In genomic region chr16:25109643-25110042, GRCh38 we compare ENCODE assay signal across 8 cellular contexts. TPM values are rescaled to one million over a fixed set of nuclear protein-coding genes. Genes with fewer than 3 reads are reported as not detected.
DNase-seq lines count a peak whose midpoint lies in the region; FAIRE-seq and TF ChIP-seq lines count a peak whose summit lies in the region.

No MANE protein-coding gene starts in this region.

- no peaks in the 10 kb centered on the region for H4K20me1 ChIP-seq in fibroblast of lung (ENCODE audit: control insufficient read depth, extremely low read depth, insufficient read depth, low read length)

- H3K36me3 ChIP-seq in fibroblast of lung (ENCODE audit: control insufficient read depth, insufficient read depth, low read length) = no peaks in the 10 kb centered on the region

- H3K9me3 ChIP-seq in fibroblast of lung (ENCODE audit: control insufficient read depth, insufficient read depth, low read depth, low read length) = no peaks in the 10 kb centered on the region

- no peak for FAIRE-seq in GM19239 (lab: Jason Lieb, UNC)

- peak overlapping the region; percentile 82 for H3K27ac ChIP-seq in fibroblast of lung (ENCODE audit: insufficient read depth, low read length)

- H3K4me3 ChIP-seq in fibroblast of lung (replicated peaks in 1 of 4; ENCODE audit: control extremely low read depth in 1 of 4, insufficient read depth in 1 of 4, low read depth in 3 of 4, low read length in 4 of 4) (peak overlapping the region in 1 of 4 experiments; percentile 87), skeletal muscle cell (ENCODE audit: low read depth, low read length) (no peak overlapping the region)

- no peak for TF ChIP-seq CTCF in fibroblast of lung (conservative IDR thresholded peaks at IDR 0.05 in 1 of 2, IDR thresholded peaks at IDR 0.05 in 1 of 2; ENCODE audit: low read depth in 1 of 2, low read length in 2 of 2)

- H3K4me2 ChIP-seq in fibroblast of lung (ENCODE audit: extremely low read depth, insufficient read depth, low read length) = peak overlapping the region; percentile 33

- H3K27me3 ChIP-seq in fibroblast of lung (ENCODE audit: control insufficient read depth, insufficient read depth, low read length) = no peaks in the 10 kb centered on the region

- peaks cover 10% of the 10 kb centered on the region for H3K4me1 ChIP-seq in fibroblast of lung (ENCODE audit: control insufficient read depth, extremely low read depth, insufficient read depth, low read length)

- no peak overlapping the region for H2AFZ ChIP-seq in fibroblast of lung (ENCODE audit: low read length)

- in situ Hi-C loops in SK-MEL-5 (cut with HindIII; ENCODE audit: low pct_unique_long_range_greater_than_20kb, low sequenced_read_pairs) = no loop called here

- peaks cover 24% of the 10 kb centered on the region for H3K79me2 ChIP-seq in fibroblast of lung (ENCODE audit: control insufficient read depth, insufficient read depth, low read length)

- H3K9ac ChIP-seq in fibroblast of lung (ENCODE audit: insufficient read depth, low read length) = no peak overlapping the region

- peak; percentile 58 for DNase-seq in DMS 273 (lab: John Stamatoyannopoulos, UW; ENCODE audit: unreplicated experiment)
- no peak for DNase-seq in DMS 273 treated with DMSO at 0.1 percent for 48 hours (lab: John Stamatoyannopoulos, UW)
- DNase-seq in SK-MEL-5 (ENCODE audit: low read depth, low spot score) = peak; percentile 70
- DNase-seq in fibroblast of lung (ENCODE audit: low read depth in 2 of 2) = peak; percentile 91 to 93
- DNase-seq in skeletal muscle cell (ENCODE audit: low read depth) = peak; percentile 97
- DNase-seq in GM19239 (ENCODE audit: insufficient read length, low spot score) = no peak
- no peak for DNase-seq in ecto neural progenitor cell (ENCODE audit: low spot score)
- no peak for DNase-seq in NAMALWA (ENCODE audit: low spot score)

RNA-seq across cellular contexts. Expression of gene LCMT1, which starts 1.9 kb away (rescaled TPM):
- total RNA-seq in SK-MEL-5 (2014; rRNA removed; shearing (Covaris generic)) = 18.0 and 22.0 TPM in 2 replicates
- 25.0 and 34.8 TPM in 2 replicates for polyA plus RNA-seq in SK-MEL-5 (2015; cell fraction: cytosol; rRNA removed)
- 16.7 and 30.5 TPM in 2 replicates for polyA plus RNA-seq in SK-MEL-5 (2015; cell fraction: nucleus; rRNA removed)
- 40.8 and 49.6 TPM in 2 replicates for total RNA-seq in fibroblast of lung
- polyA plus RNA-seq in fibroblast of lung = 45.8 and 49.0 TPM in 2 replicates
- polyA plus RNA-seq in fibroblast of lung (2012) = 40.5 and 41.8 TPM in 2 replicates
- 42.0 and 69.9 TPM in 2 replicates for polyA minus RNA-seq in fibroblast of lung (ENCODE audit: low replicate concordance)

Comparison
In these comparisons a context has a peak if more than half of its experiments do, and no peak if none do; other contexts are left out.
1. DNase-seq: peak in DMS 273 (single experiment), SK-MEL-5 (single experiment), fibroblast of lung (2 of 2) and skeletal muscle cell (single experiment); none in DMS 273 treated with DMSO at 0.1 percent for 48 hours (single experiment), GM19239 (single experiment), ecto neural progenitor cell (single experiment) and NAMALWA (single experiment).